In genomic region chr1:174998569-174999215, GRCh38 we compare ENCODE assay signal across 8 cellular contexts. TPM values are rescaled to one million over a fixed set of nuclear protein-coding genes. Genes with fewer than 3 reads are reported as not detected.
DNase-seq lines count a peak whose midpoint lies in the region; ATAC-seq, FAIRE-seq and TF ChIP-seq lines count a peak whose summit lies in the region.

No MANE protein-coding gene starts in this region.

- peak; percentile 22 for ATAC-seq in GM21526 (IDR thresholded peaks at IDR 0.05; ENCODE audit: low FRiP score, unreplicated experiment)

- H3K9ac ChIP-seq in kidney (ENCODE audit: low read length in 2 of 2) = peak overlapping the region; percentile 28 to 99

- H3K9me3 ChIP-seq in SJSA1 (replicated peaks) (peaks cover 3% of the 10 kb centered on the region; the same call in 1 of the 2 replicates), kidney (ENCODE audit: control insufficient read depth in 1 of 2, low read length in 2 of 2) (no peaks in the 10 kb centered on the region)

- DNase-seq in COR-L47 (lab: John Stamatoyannopoulos, UW) = peak; percentile 73
- peak; percentile 81 for DNase-seq in NB4 (ENCODE audit: low read depth)
- peak in 1 of 2 experiments; percentile 54 for DNase-seq in SJSA1 (ENCODE audit: low read depth in 1 of 2, low spot score in 2 of 2)
- peak; percentile 68 for DNase-seq in bronchial epithelial cell (ENCODE audit: low read depth)
- DNase-seq in kidney = peak; percentile 71
- DNase-seq in stimulated activated CD4-positive, alpha-beta T cell treated with anti-CD3 and anti-CD28 coated beads, Interleukin-4, amount 100 ng/mL, for 24 hours = peak; percentile 48
- DNase-seq in UCSD-AML1 (lab: John Stamatoyannopoulos, UW; ENCODE audit: unreplicated experiment) = no peak

- H3K27me3 ChIP-seq in SJSA1 (replicated peaks) (no peaks in the 10 kb centered on the region), bronchial epithelial cell (ENCODE audit: control insufficient read depth, insufficient read depth, low read length) (no peaks in the 10 kb centered on the region)

- H3K36me3 ChIP-seq in SJSA1 (peaks cover 20% of the 10 kb centered on the region), bronchial epithelial cell (ENCODE audit: control insufficient read depth, insufficient read depth, low read length) (no peaks in the 10 kb centered on the region), kidney (ENCODE audit: control insufficient read depth in 1 of 2, insufficient read depth in 2 of 2, low read length in 2 of 2) (no peaks in the 10 kb centered on the region)

- TF ChIP-seq POLR2A in NB4 (IDR thresholded peaks at IDR 0.05; ENCODE audit: extremely low read depth, insufficient read length) = no peak

- H3K4me3 ChIP-seq in NB4 (ENCODE audit: low read depth, low read length) (peak overlapping the region; percentile 85), SJSA1 (peak overlapping the region; percentile 83), bronchial epithelial cell (ENCODE audit: low read depth, low read length) (peak overlapping the region; percentile 78), kidney (ENCODE audit: low read length in 2 of 2) (peak overlapping the region; percentile 80 to 92)

- TF ChIP-seq CTCF in NB4 (IDR thresholded peaks at IDR 0.05; ENCODE audit: low read depth, low read length) (peak; percentile 81), bronchial epithelial cell (IDR thresholded peaks at IDR 0.05; ENCODE audit: insufficient read depth, low read length, severe bottlenecking) (peak; percentile 69), kidney (IDR thresholded peaks at IDR 0.05; ENCODE audit: borderline replicate concordance, extremely low read depth, insufficient read depth) (peak; percentile 64)

- intact Hi-C loops in kidney (cut with DNase I) = no loop called here

- H3K27ac ChIP-seq in SJSA1 (peak overlapping the region; percentile 99), kidney (ENCODE audit: low read depth in 2 of 2, low read length in 2 of 2) (peak overlapping the region; percentile 98 to 99)

- FAIRE-seq in bronchial epithelial cell (lab: Jason Lieb, UNC) = no peak
- no peak for FAIRE-seq in kidney (lab: Jason Lieb, UNC)

- H3K4me1 ChIP-seq in SJSA1 (replicated peaks) (peaks cover 48% of the 10 kb centered on the region), kidney (ENCODE audit: control insufficient read depth in 1 of 2, insufficient read depth in 1 of 2, low read depth in 1 of 2, low read length in 2 of 2) (peaks cover 0 to 3% of the 10 kb centered on the region in 2 donors)

RNA-seq across cellular contexts. Expression of gene CACYBP, which starts 1.1 kb away (rescaled TPM):
- total RNA-seq in SJSA1 (2014; rRNA removed; shearing (Covaris generic)) = 376 and 566 TPM in 2 replicates
- total RNA-seq in bronchial epithelial cell (44.2 and 155 TPM in 2 replicates), kidney (49.7 TPM)
- polyA plus RNA-seq in kidney (ENCODE audit: insufficient read depth, low read depth, low replicate concordance) = 97.4 TPM

RNA-seq across cellular contexts. Expression of gene MRPS14, which starts 24.5 kb away (rescaled TPM):
- 28.9 and 33.6 TPM in 2 replicates for total RNA-seq in SJSA1 (2014; rRNA removed; shearing (Covaris generic))
- total RNA-seq in bronchial epithelial cell (21.3 and 25.0 TPM in 2 replicates), kidney (35.7 TPM)
- polyA plus RNA-seq in kidney (ENCODE audit: insufficient read depth, low read depth, low replicate concordance) = 48.0 TPM
